In genomic region chr4:6901669-6902317, GRCh38 we compare ENCODE assay signal across 23 cellular contexts. TPM values are rescaled to one million over a fixed set of nuclear protein-coding genes. Genes with fewer than 3 reads are reported as not detected.
DNase-seq lines count a peak whose midpoint lies in the region; ATAC-seq and TF ChIP-seq lines count a peak whose summit lies in the region.
"Had no signal": no experiment of that assay in that cellular context is flagged by ENCODE, and none has a peak within 500 bp of the region (broad histone marks: within the 10 kb centered on the region; RNA-seq: fewer than 3 reads in every experiment).

No MANE protein-coding gene starts in this region.

- POLR2A ChIA-PET in activated CD8-positive, alpha-beta T cell treated with anti-CD3 and anti-CD28 coated beads for 36 hours (lab: Charles Lee), result interaction anchor here (4.3 kb wide), 1 partner anchor 7 kb away, joined by 31 read pairs; the partner anchor contains the start of gene TBC1D14
- POLR2A ChIA-PET in GM10248 (lab: Yijun Ruan, JAX), result no interaction called here

- no peaks in the 10 kb centered on the region for H3K36me3 Mint-ChIP-seq in activated CD8-positive, alpha-beta T cell treated with anti-CD3 and anti-CD28 coated beads for 36 hours (ENCODE audit: low read depth)
- H3K36me3 Mint-ChIP-seq: CD8-positive, alpha-beta T cell; mesothelial cell of epicardium; natural killer cell; stimulated activated naive B cell treated with anti-CD40 and anti-IgM and Interleukin-4, amounts not matched to agents 10 μg/mL and 1 μg/mL and 100 μg/mL, for 72 hours had no signal

- 47% methylated on average over 24 of the region's 24 CpGs for WGBS in right cardiac atrium
- WGBS in transverse colon (ENCODE audit: low coverage in 1 of 2), 2 donors, result 81% methylated on average over 21 of the region's 24 CpGs; no CpG with 5 or more reads in 1 of the 2 donors

- H3K4me1 ChIP-seq in cardiac muscle cell (ENCODE audit: low read depth) (peaks cover 12% of the 10 kb centered on the region), right atrium auricular region (peaks cover 0 to 10% of the 10 kb centered on the region in 2 donors), right cardiac atrium (ENCODE audit: control insufficient read depth, insufficient read depth, low read length) (peaks cover 3% of the 10 kb centered on the region), transverse colon (no peaks in the 10 kb centered on the region)

- H3K4me3 ChIP-seq in cardiac muscle cell (no peak overlapping the region), right atrium auricular region (no peak overlapping the region), right cardiac atrium (ENCODE audit: low read length) (no peak overlapping the region), transverse colon (no peak overlapping the region)
- H3K4me3 ChIP-seq: dorsolateral prefrontal cortex, skin epidermis, thoracic aorta had no signal

- no peak for TF ChIP-seq POLR2A in transverse colon (IDR thresholded peaks at IDR 0.05)

- H3K27ac ChIP-seq in cardiac muscle cell (peak overlapping the region; percentile 70), right atrium auricular region (no peak overlapping the region), right cardiac atrium (ENCODE audit: low read length) (no peak overlapping the region), transverse colon (no peak overlapping the region)
- H3K27ac ChIP-seq: dorsolateral prefrontal cortex, skin epidermis, thoracic aorta had no signal

- H3K27ac Mint-ChIP-seq in activated CD8-positive, alpha-beta T cell treated with anti-CD3 and anti-CD28 coated beads for 36 hours, result peak overlapping the region; percentile 71
- H3K27ac Mint-ChIP-seq: CD8-positive, alpha-beta T cell; stimulated activated naive B cell treated with anti-CD40 and anti-IgM and Interleukin-4, amounts not matched to agents 10 μg/mL and 1 μg/mL and 100 μg/mL, for 72 hours had no signal

- intact Hi-C loops in activated CD8-positive, alpha-beta T cell treated with anti-CD3 and anti-CD28 coated beads for 36 hours (cut with micrococcal nuclease), result no loop called here
- intact Hi-C loops in right cardiac atrium (cut with DNase I), result loop anchor here in 1 of 4 donors (10.0 kb wide), 1 partner anchor 173 kb away; no protein-coding TSS in a partner anchor
- intact Hi-C loops in transverse colon (cut with DNase I; ENCODE audit: low total_unique reads), result loop anchor here (10.0 kb wide), 2 partner anchors 83 to 187 kb away; partner anchors contain the start of gene BLOC1S4

- no peak for TF ChIP-seq CTCF in cardiac muscle cell (IDR thresholded peaks at IDR 0.05; ENCODE audit: low read depth, low read length)
- TF ChIP-seq CTCF in right atrium auricular region (IDR thresholded peaks at IDR 0.05), result no peak
- TF ChIP-seq CTCF in activated CD8-positive, alpha-beta T cell treated with anti-CD3 and anti-CD28 coated beads for 36 hours (IDR thresholded peaks at IDR 0.05), result no peak
- no peak for TF ChIP-seq CTCF in transverse colon (IDR thresholded peaks at IDR 0.05)
- no peak for TF ChIP-seq CTCF in GM10248 (IDR thresholded peaks at IDR 0.05; ENCODE audit: control extremely low read depth, extremely low read depth, low read depth, missing control alignments)

- no peak overlapping the region for H3K4me3 Mint-ChIP-seq in activated CD8-positive, alpha-beta T cell treated with anti-CD3 and anti-CD28 coated beads for 36 hours
- H3K4me3 Mint-ChIP-seq: CD8-positive, alpha-beta T cell; mesothelial cell of epicardium; natural killer cell; stimulated activated naive B cell treated with anti-CD40 and anti-IgM and Interleukin-4, amounts not matched to agents 10 μg/mL and 1 μg/mL and 100 μg/mL, for 72 hours had no signal

- H3K4me1 Mint-ChIP-seq in activated CD8-positive, alpha-beta T cell treated with anti-CD3 and anti-CD28 coated beads for 36 hours (ENCODE audit: low read depth), result peaks cover 24% of the 10 kb centered on the region
- H3K4me1 Mint-ChIP-seq: stimulated activated naive B cell treated with anti-CD40 and anti-IgM and Interleukin-4, amounts not matched to agents 10 μg/mL and 1 μg/mL and 100 μg/mL, for 72 hours had no signal

- DNase-seq in cardiac muscle cell (ENCODE audit: low read depth in 1 of 2, low spot score in 1 of 2) (no peak), right atrium auricular region (ENCODE audit: low spot score) (no peak), right cardiac atrium (peak in 1 of 3 donors; percentile 74), transverse colon (peak; percentile 7), GM10248 (ENCODE audit: extremely low spot score) (no peak), epidermal melanocyte (ENCODE audit: insufficient read length, low spot score) (no peak)
- DNase-seq in activated CD8-positive, alpha-beta T cell treated with anti-CD3 and anti-CD28 coated beads for 36 hours, result no peak
- DNase-seq: activated CD4-positive, CD25-positive, alpha-beta regulatory T cell treated with anti-CD3 and anti-CD28 coated beads, Interleukin-2, amount 50 U/mL, for 72 hours; activated naive CD4-positive, alpha-beta T cell treated with Interleukin-2 at 50 U/mL for 16 hours; amygdala; CD8-positive, alpha-beta T cell; central memory CD4-positive, alpha-beta T cell; dorsolateral prefrontal cortex; KG1; natural killer cell; NCI-H2171 treated with DMSO at 0.1 percent for 48 hours; NCI-H69; stimulated activated CD4-positive, alpha-beta T cell treated with anti-CD3 and anti-CD28 coated beads, Interleukin-2, amount 100 ng/mL, for 24 hours; stimulated activated naive B cell treated with anti-CD40 and anti-IgM and Interleukin-4, amounts not matched to agents 10 μg/mL and 1 μg/mL and 100 μg/mL, for 72 hours had no signal

- H3K9me3 ChIP-seq in cardiac muscle cell (ENCODE audit: low read depth) (no peaks in the 10 kb centered on the region), right atrium auricular region (no peaks in the 10 kb centered on the region), right cardiac atrium (ENCODE audit: control insufficient read depth, low read length) (no peaks in the 10 kb centered on the region), transverse colon (no peaks in the 10 kb centered on the region)
- H3K9me3 ChIP-seq: thoracic aorta had no signal

- H3K27me3 ChIP-seq in cardiac muscle cell, result no peaks in the 10 kb centered on the region
- H3K27me3 ChIP-seq in right atrium auricular region, result no peaks in the 10 kb centered on the region
- H3K27me3 ChIP-seq in right cardiac atrium (ENCODE audit: control insufficient read depth, insufficient read depth), result no peaks in the 10 kb centered on the region
- H3K27me3 ChIP-seq in transverse colon, result peaks cover under 1% of the 10 kb centered on the region
- H3K27me3 ChIP-seq: dorsolateral prefrontal cortex had no signal

- no peaks in the 10 kb centered on the region for H3K27me3 Mint-ChIP-seq in activated CD8-positive, alpha-beta T cell treated with anti-CD3 and anti-CD28 coated beads for 36 hours

- ATAC-seq in activated CD8-positive, alpha-beta T cell treated with anti-CD3 and anti-CD28 coated beads for 36 hours, result no peak
- peak; percentile 43 to 62 for ATAC-seq in right cardiac atrium
- ATAC-seq in HG02678 (IDR thresholded peaks at IDR 0.05; ENCODE audit: unreplicated experiment), result no peak
- ATAC-seq: CD8-positive, alpha-beta T cell; natural killer cell; stimulated activated naive B cell treated with anti-CD40 and anti-IgM and Interleukin-4, amounts not matched to agents 10 μg/mL and 1 μg/mL and 100 μg/mL, for 72 hours had no signal

- no peak for TF ChIP-seq EP300 in transverse colon (IDR thresholded peaks at IDR 0.05; ENCODE audit: low read depth)

- H3K9me3 Mint-ChIP-seq in activated CD8-positive, alpha-beta T cell treated with anti-CD3 and anti-CD28 coated beads for 36 hours, result no peaks in the 10 kb centered on the region
- H3K9me3 Mint-ChIP-seq: CD8-positive, alpha-beta T cell; mesothelial cell of epicardium; natural killer cell; stimulated activated naive B cell treated with anti-CD40 and anti-IgM and Interleukin-4, amounts not matched to agents 10 μg/mL and 1 μg/mL and 100 μg/mL, for 72 hours had no signal

- CTCF ChIA-PET in activated CD8-positive, alpha-beta T cell treated with anti-CD3 and anti-CD28 coated beads for 36 hours (lab: Charles Lee), result no interaction called here
- CTCF ChIA-PET in GM10248 (lab: Yijun Ruan, JAX), result interaction anchor here (1.4 kb wide), 1 partner anchor 15 kb away, joined by 3 read pairs; no protein-coding TSS in a partner anchor

- in situ Hi-C loops in transverse colon (cut with MboI; ENCODE audit: low pct_ligation_motif_present in 1 of 4, low pct_unique_long_range_greater_than_20kb in 1 of 4, low sequenced_read_pairs in 3 of 4), result loop anchor here in 3 of 4 donors (10.0 kb wide), 1 partner anchor 173 kb away; no protein-coding TSS in a partner anchor

- H3K36me3 ChIP-seq in cardiac muscle cell, result no peaks in the 10 kb centered on the region
- H3K36me3 ChIP-seq in right atrium auricular region, result no peaks in the 10 kb centered on the region
- no peaks in the 10 kb centered on the region for H3K36me3 ChIP-seq in transverse colon
- H3K36me3 ChIP-seq: thoracic aorta had no signal

RNA-seq across cellular contexts. Expression of gene TBC1D14, which starts 7.8 kb away (rescaled TPM):
- total RNA-seq in cardiac muscle cell (41.8 and 46.1 TPM in 2 replicates), right atrium auricular region (10 to 100 TPM; 33.7 to 34.0 TPM), right cardiac atrium (10 to 100 TPM; 36.2 to 44.8 (median 42.5) TPM), transverse colon (10 to 100 TPM; 42.6 to 56.9 (median 54.0) TPM)
- polyA plus RNA-seq in cardiac muscle cell (30.5 and 38.9 TPM in 2 replicates), right cardiac atrium (20.1 TPM)
- total RNA-seq in activated CD8-positive, alpha-beta T cell treated with anti-CD3 and anti-CD28 coated beads for 36 hours, result 10 to 100 TPM; 34.7 to 36.3 TPM

Comparison
In these comparisons a context has a peak if more than half of its experiments do, and no peak if none do; other contexts are left out.
1. ATAC-seq: peak in right cardiac atrium (2 of 2); none in activated CD8-positive, alpha-beta T cell treated with anti-CD3 and anti-CD28 coated beads for 36 hours (single experiment) and HG02678 (single experiment).